ENCODE assay signal across 11 cellular contexts in the genomic region with DNA sequence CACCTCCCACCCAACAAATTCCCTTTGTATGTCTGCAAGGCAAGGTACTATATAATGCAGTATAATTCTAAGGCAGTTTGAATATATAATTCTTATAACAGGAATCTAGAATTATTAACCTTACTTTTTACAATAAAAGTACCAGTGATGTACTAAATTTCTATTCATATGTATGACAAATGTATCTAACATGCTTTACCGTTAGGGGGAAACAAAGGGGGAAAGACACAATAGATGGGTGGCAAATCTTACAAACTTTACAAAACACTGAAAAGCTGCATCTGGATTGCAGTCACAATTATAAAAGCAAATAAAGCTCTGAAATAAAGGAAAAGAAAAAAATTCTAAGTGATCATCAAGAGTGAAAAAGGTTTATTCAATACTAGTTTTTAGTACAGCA. TPM values are rescaled to one million over a fixed set of nuclear protein-coding genes. Genes with fewer than 3 reads are reported as not detected.
DNase-seq lines count a peak whose midpoint lies in the region; TF ChIP-seq lines count a peak whose summit lies in the region.
"Had no signal": no experiment of that assay in that cellular context is flagged by ENCODE, and none has a peak within 500 bp of the region (broad histone marks: within the 10 kb centered on the region; RNA-seq: fewer than 3 reads in every experiment).

No MANE protein-coding gene starts in this region.

- H3K4me1 ChIP-seq in iPS-18a (ENCODE audit: control insufficient read depth, low read depth, low read length) (peaks cover 24% of the 10 kb centered on the region), subcutaneous abdominal adipose tissue (ENCODE audit: control insufficient read depth in 5 of 5, insufficient read depth in 5 of 5, low read length in 5 of 5) (peaks cover 0 to 35% (median 18%) of the 10 kb centered on the region in 5 donors)

- H3K9ac ChIP-seq in iPS-18a (ENCODE audit: low read length) (peak overlapping the region; percentile 97), subcutaneous abdominal adipose tissue (ENCODE audit: low read length in 5 of 5) (peak overlapping the region in 1 of 5 donors; percentile 78)

- H3K4me3 Mint-ChIP-seq in CD14-positive monocyte, result peak overlapping the region in 1 of 2 donors; percentile 70

- intact Hi-C loops in CD14-positive monocyte (cut with micrococcal nuclease), result loop anchor here in 1 of 2 donors (5.0 kb wide), 1 partner anchor 242 kb away; no protein-coding TSS in a partner anchor

- H3K4me3 ChIP-seq in WERI-Rb-1 (ENCODE audit: low read depth, low read length), result peak overlapping the region; percentile 78
- H3K4me3 ChIP-seq in iPS-18a (ENCODE audit: low read length), result peak overlapping the region; percentile 91
- H3K4me3 ChIP-seq in subcutaneous abdominal adipose tissue (ENCODE audit: low read depth in 1 of 5, low read length in 5 of 5), result peak overlapping the region in 4 of 5 donors; percentile 48 to 87 (median 85)

- no peak overlapping the region for H3K27ac Mint-ChIP-seq in CD14-positive monocyte

- DNase-seq in NCI-H2029 treated with DMSO at 0.1 percent for 48 hours (lab: John Stamatoyannopoulos, UW) (peak; percentile 33), NCI-H2029 (lab: John Stamatoyannopoulos, UW) (no peak), WERI-Rb-1 (no peak), medulla oblongata (ENCODE audit: extremely low spot score) (no peak), CD14-positive monocyte (ENCODE audit: low spot score) (no peak)
- DNase-seq in activated T-cell treated with anti-CD3 and anti-CD28 coated beads, Interleukin-2, amount 50 U/mL, for 1 hour, result no peak
- DNase-seq: activated gamma-delta T cell treated with Interleukin-2 at 50 U/mL for 16 hours, SHP77 treated with DMSO at 0.1 percent for 48 hours had no signal

- H3K27me3 ChIP-seq in WERI-Rb-1 (ENCODE audit: insufficient read depth, low read depth, severe bottlenecking) (no peaks in the 10 kb centered on the region), iPS-18a (ENCODE audit: control insufficient read depth, insufficient read depth, low read length) (peaks cover 8% of the 10 kb centered on the region), subcutaneous abdominal adipose tissue (ENCODE audit: control insufficient read depth in 5 of 5, insufficient read depth in 4 of 5, low read length in 5 of 5) (peaks cover 3 to 12% (median 10%) of the 10 kb centered on the region in 5 donors)

- H3K27me3 Mint-ChIP-seq in CD14-positive monocyte (ENCODE audit: low read depth in 3 of 3), result peaks cover 38 to 59% (median 49%) of the 10 kb centered on the region in 3 donors

- H3K9me3 Mint-ChIP-seq in CD14-positive monocyte, result peaks cover 0 to 18% (median 10%) of the 10 kb centered on the region in 7 donors

- peaks cover 7% of the 10 kb centered on the region; the same call in 1 of the 2 replicates for H3K36me3 ChIP-seq in WERI-Rb-1
- H3K36me3 ChIP-seq in iPS-18a (ENCODE audit: control insufficient read depth, low read depth, low read length), result no peaks in the 10 kb centered on the region
- no peaks in the 10 kb centered on the region for H3K36me3 ChIP-seq in subcutaneous abdominal adipose tissue (ENCODE audit: control insufficient read depth in 5 of 5, insufficient read depth in 5 of 5, low read length in 5 of 5)

- H3K36me3 Mint-ChIP-seq in CD14-positive monocyte, result peaks cover 2 to 3% of the 10 kb centered on the region in 2 donors

- H3K27ac ChIP-seq in WERI-Rb-1, result peak overlapping the region; percentile 33
- H3K27ac ChIP-seq in iPS-18a (ENCODE audit: low read length), result no peak overlapping the region
- H3K27ac ChIP-seq in subcutaneous abdominal adipose tissue (ENCODE audit: low read depth, low read length), result peak overlapping the region; percentile 46

- H3K9me3 ChIP-seq in WERI-Rb-1 (ENCODE audit: severe bottlenecking) (no peaks in the 10 kb centered on the region), iPS-18a (ENCODE audit: control insufficient read depth, low read depth, low read length) (no peaks in the 10 kb centered on the region), subcutaneous abdominal adipose tissue (ENCODE audit: control insufficient read depth in 5 of 5, low read length in 5 of 5) (no peaks in the 10 kb centered on the region)

- peaks cover 31% of the 10 kb centered on the region for H3K4me1 Mint-ChIP-seq in CD14-positive monocyte

- TF ChIP-seq CTCF in WERI-Rb-1 (IDR thresholded peaks at IDR 0.05; ENCODE audit: low read depth, low read length), result no peak
- TF ChIP-seq CTCF in CD14-positive monocyte (IDR thresholded peaks at IDR 0.05), result no peak

RNA-seq across cellular contexts. Expression of gene PIK3R3, which starts 2.3 kb away (rescaled TPM):
- under 1 TPM; 0.17 to 0.28 TPM for polyA plus RNA-seq in CD14-positive monocyte

RNA-seq across cellular contexts. Expression of gene TSPAN1, which starts 44.7 kb away (rescaled TPM):
- polyA plus RNA-seq in CD14-positive monocyte, result not detected

RNA-seq across cellular contexts. Expression of gene P3R3URF, which starts 46.1 kb away (rescaled TPM):
- not detected for polyA plus RNA-seq in CD14-positive monocyte
- polyA plus RNA-seq: thymus had no signal
